In genomic region chr1:177181631-177182291, GRCh38 we compare ENCODE assay signal across 8 cellular contexts. TPM values are rescaled to one million over a fixed set of nuclear protein-coding genes. Genes with fewer than 3 reads are reported as not detected.
DNase-seq lines count a peak whose midpoint lies in the region; ATAC-seq and TF ChIP-seq lines count a peak whose summit lies in the region.

No MANE protein-coding gene starts in this region.

- H3K4me1 ChIP-seq in Loucy (ENCODE audit: insufficient read depth, low read length, poor library complexity, severe bottlenecking): no peaks in the 10 kb centered on the region

- peak; percentile 42 for DNase-seq in activated naive CD4-positive, alpha-beta T cell treated with anti-CD3 and anti-CD28 coated beads for 36 hours
- no peak for DNase-seq in activated naive CD4-positive, alpha-beta T cell (lab: John Stamatoyannopoulos, UW)
- DNase-seq in HEK293T (ENCODE audit: extremely low spot score) (peak; percentile 90), SK-MEL-5 (ENCODE audit: low read depth, low spot score) (peak; percentile 66), cerebellar cortex (ENCODE audit: low spot score) (peak; percentile 68), left lobe of liver (ENCODE audit: low spot score) (peak; percentile 56)
- DNase-seq in stimulated activated CD8-positive, alpha-beta memory T cell treated with anti-CD3 and anti-CD28 coated beads, Interleukin-4, amount 100 ng/mL, for 24 hours (ENCODE audit: low read depth): peak; percentile 7

- H3K27me3 ChIP-seq in Loucy (ENCODE audit: insufficient read depth, low read length, poor library complexity, severe bottlenecking): no peaks in the 10 kb centered on the region

- ATAC-seq in left lobe of liver: peak; percentile 98

- in situ Hi-C loops in SK-MEL-5 (cut with HindIII; ENCODE audit: low pct_unique_long_range_greater_than_20kb, low sequenced_read_pairs): no loop called here

- H3K4me3 Mint-ChIP-seq in activated naive CD4-positive, alpha-beta T cell treated with anti-CD3 and anti-CD28 coated beads for 36 hours: peak overlapping the region; percentile 36

- POLR2A ChIA-PET in HEK293T (lab: Yijun Ruan, JAX): no interaction called here

- peaks cover 8% of the 10 kb centered on the region for H3K4me1 Mint-ChIP-seq in activated naive CD4-positive, alpha-beta T cell treated with anti-CD3 and anti-CD28 coated beads for 36 hours (ENCODE audit: low read depth)

- peaks cover 48% of the 10 kb centered on the region for H3K27me3 Mint-ChIP-seq in activated naive CD4-positive, alpha-beta T cell treated with anti-CD3 and anti-CD28 coated beads for 36 hours (ENCODE audit: low read depth)

- H2AFZ ChIP-seq in Loucy (ENCODE audit: low read length): no peak overlapping the region

- H3K9me3 ChIP-seq in Loucy (ENCODE audit: insufficient read depth, low read depth, low read length): no peaks in the 10 kb centered on the region

- no peaks in the 10 kb centered on the region for H4K20me1 ChIP-seq in Loucy (ENCODE audit: insufficient read depth, low read length, poor library complexity, severe bottlenecking)

- H3K4me3 ChIP-seq in Loucy (ENCODE audit: low read length, poor library complexity, severe bottlenecking): no peak overlapping the region

- H3K9me3 Mint-ChIP-seq in activated naive CD4-positive, alpha-beta T cell treated with anti-CD3 and anti-CD28 coated beads for 36 hours: no peaks in the 10 kb centered on the region

- no peaks in the 10 kb centered on the region for H3K36me3 Mint-ChIP-seq in activated naive CD4-positive, alpha-beta T cell treated with anti-CD3 and anti-CD28 coated beads for 36 hours (ENCODE audit: low read depth)

- H3K36me3 ChIP-seq in Loucy (ENCODE audit: insufficient read depth, low read length): no peaks in the 10 kb centered on the region

- H3K79me2 ChIP-seq in Loucy (ENCODE audit: insufficient read depth, low read length): no peaks in the 10 kb centered on the region

- CTCF ChIA-PET in activated naive CD4-positive, alpha-beta T cell treated with anti-CD3 and anti-CD28 coated beads for 36 hours (lab: Charles Lee): interaction anchor here (0.9 to 1.0 kb wide), 2 partner anchors 9 to 132 kb away, joined by 3 to 4 read pairs; no protein-coding TSS in a partner anchor
- CTCF ChIA-PET in HEK293T (lab: Yijun Ruan, JAX): interaction anchor here (0.6 to 2.1 kb wide), 12 partner anchors 11 to 285 kb away, joined by 3 to 9 read pairs (median 4); partner anchors contain the start of gene BRINP2

- intact Hi-C loops in activated naive CD4-positive, alpha-beta T cell treated with anti-CD3 and anti-CD28 coated beads for 36 hours (cut with micrococcal nuclease): loop anchor here (1.0 to 10.0 kb wide), 3 partner anchors 284 to 807 kb away; no protein-coding TSS in a partner anchor

- no peak overlapping the region for H3K4me2 ChIP-seq in Loucy (ENCODE audit: low read depth, low read length, poor library complexity, severe bottlenecking)

- no peaks in the 10 kb centered on the region for H3K9me2 ChIP-seq in Loucy (replicated peaks; ENCODE audit: low read depth, low read length)

- no peak overlapping the region for H3K9ac ChIP-seq in Loucy (ENCODE audit: low read depth, low read length, poor library complexity, severe bottlenecking)

- H3F3A ChIP-seq in Loucy (ENCODE audit: low read depth): no peaks in the 10 kb centered on the region

- TF ChIP-seq CTCF in Loucy (conservative IDR thresholded peaks at IDR 0.05; ENCODE audit: low read length): peak; percentile 49

- no peak overlapping the region for H3K27ac Mint-ChIP-seq in activated naive CD4-positive, alpha-beta T cell treated with anti-CD3 and anti-CD28 coated beads for 36 hours

TF ChIP-seq in HEK293T, 16 proteins besides CTCF, POLR2A, EP300 and RAD21:
- TF ChIP-seq ARNT (IDR thresholded peaks at IDR 0.05) (no peak), SUZ12 (IDR thresholded peaks at IDR 0.05) (no peak), ZNF384 (IDR thresholded peaks at IDR 0.05) (no peak), LEF1 (IDR thresholded peaks at IDR 0.05; ENCODE audit: borderline replicate concordance) (no peak), NFRKB (IDR thresholded peaks at IDR 0.05) (no peak), FOXA1 (IDR thresholded peaks at IDR 0.05) (no peak), HDGF (IDR thresholded peaks at IDR 0.05; ENCODE audit: borderline replicate concordance) (no peak), SP1 (IDR thresholded peaks at IDR 0.05) (no peak), TARDBP (IDR thresholded peaks at IDR 0.05) (no peak), ELF4 (IDR thresholded peaks at IDR 0.05) (no peak), BHLHE40 (IDR thresholded peaks at IDR 0.05; ENCODE audit: borderline replicate concordance) (no peak), FOXM1 (IDR thresholded peaks at IDR 0.05; ENCODE audit: borderline replicate concordance) (no peak), L3MBTL2 (conservative IDR thresholded peaks at IDR 0.05) (no peak)

RNA-seq across cellular contexts. Expression of gene BRINP2, which starts 11.0 kb away (rescaled TPM):
- total RNA-seq in activated naive CD4-positive, alpha-beta T cell treated with anti-CD3 and anti-CD28 coated beads for 36 hours: not detected
- not detected in 2 replicates for total RNA-seq in SK-MEL-5 (2014; rRNA removed; shearing (Covaris generic))
- polyA plus RNA-seq in SK-MEL-5 (2015; cell fraction: cytosol; rRNA removed): not detected in 2 replicates
- polyA plus RNA-seq in SK-MEL-5 (2015; cell fraction: nucleus; rRNA removed): not detected in 2 replicates
- 0.23 TPM for total RNA-seq in left lobe of liver

RNA-seq across cellular contexts. Expression of gene ASTN1, which starts 17.2 kb away (rescaled TPM):
- total RNA-seq in activated naive CD4-positive, alpha-beta T cell treated with anti-CD3 and anti-CD28 coated beads for 36 hours: not detected
- total RNA-seq in SK-MEL-5 (2014; rRNA removed; shearing (Covaris generic)): not detected in 2 replicates
- polyA plus RNA-seq in SK-MEL-5 (2015; cell fraction: cytosol; rRNA removed): 0.07 and 0.09 TPM in 2 replicates
- not detected in 2 replicates for polyA plus RNA-seq in SK-MEL-5 (2015; cell fraction: nucleus; rRNA removed)
- 0.18 TPM for total RNA-seq in left lobe of liver

Comparison
In these comparisons a context has a peak if more than half of its experiments do, and no peak if none do; other contexts are left out.
1. DNase-seq: peak in activated naive CD4-positive, alpha-beta T cell treated with anti-CD3 and anti-CD28 coated beads for 36 hours (single experiment), HEK293T (single experiment), SK-MEL-5 (single experiment), cerebellar cortex (single experiment), left lobe of liver (single experiment) and stimulated activated CD8-positive, alpha-beta memory T cell treated with anti-CD3 and anti-CD28 coated beads, Interleukin-4, amount 100 ng/mL, for 24 hours (single experiment); none in activated naive CD4-positive, alpha-beta T cell (0 of 4).